ENCODE assay signal across 29 cellular contexts in the genomic region with DNA sequence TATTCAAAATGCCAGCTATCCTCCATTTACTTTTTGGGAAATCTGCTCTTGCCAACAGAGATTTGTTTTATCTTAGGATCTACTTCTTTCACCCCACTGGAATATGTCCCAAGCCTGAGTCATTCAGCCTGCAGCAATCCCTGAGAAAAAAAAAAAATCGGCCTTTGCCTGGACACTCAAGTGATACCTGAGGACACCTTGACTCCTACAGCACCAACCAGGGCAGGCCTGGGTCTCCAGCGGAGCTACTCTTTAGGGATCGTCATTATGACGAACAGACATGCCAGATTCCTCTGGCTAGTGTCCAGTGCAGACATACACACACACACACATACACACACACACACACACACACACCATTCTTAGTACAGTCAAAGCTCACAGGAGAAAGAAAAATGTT. TPM values are rescaled to one million over a fixed set of nuclear protein-coding genes. Genes with fewer than 3 reads are reported as not detected.
A peak's percentile ranks its signal among the peaks of the same experiment; 100 is the strongest.
DNase-seq lines count a peak whose midpoint lies in the region; ATAC-seq, FAIRE-seq and TF ChIP-seq lines count a peak whose summit lies in the region.
"Had no signal": no experiment of that assay in that cellular context is flagged by ENCODE, and none has a peak within 500 bp of the region (broad histone marks: within the 10 kb centered on the region; RNA-seq: fewer than 3 reads in every experiment).

No MANE protein-coding gene starts in this region.

- H3K27me3 ChIP-seq in kidney epithelial cell (ENCODE audit: control insufficient read depth, insufficient read depth, low read length): no peaks in the 10 kb centered on the region
- H3K27me3 ChIP-seq in GM23248 (replicated peaks; ENCODE audit: insufficient read depth): peaks cover 19% of the 10 kb centered on the region
- no peaks in the 10 kb centered on the region; the same call in 1 of the 2 replicates for H3K27me3 ChIP-seq in MG63
- H3K27me3 ChIP-seq in aorta (ENCODE audit: control insufficient read depth in 1 of 2, insufficient read depth in 2 of 2, low read length in 1 of 2): no peaks in the 10 kb centered on the region
- H3K27me3 ChIP-seq: BE2C, esophagus muscularis mucosa, right atrium auricular region, tibial artery had no signal

- CTCF ChIA-PET in A549 (lab: Yijun Ruan, JAX): interaction anchor here (1.0 to 2.0 kb wide), 5 partner anchors 19 to 286 kb away, joined by 3 to 6 read pairs (median 3); no protein-coding TSS in a partner anchor

- DNase-seq in A549 (ENCODE audit: low read depth in 1 of 2, low spot score in 1 of 2): peak in 1 of 2 experiments; percentile 71
- DNase-seq in NCI-H226: peak; percentile 51
- DNase-seq in dedifferentiated amniotic fluid mesenchymal stem cell (ENCODE audit: extremely low spot score): peak; percentile 15
- peak; percentile 23 for DNase-seq in kidney epithelial cell (ENCODE audit: low read depth)
- DNase-seq in GM23248: no peak
- DNase-seq in MG63: no peak
- no peak for DNase-seq in aorta
- no peak for DNase-seq in MV-4-11 (lab: John Stamatoyannopoulos, UW)
- DNase-seq: activated CD4-positive, CD25-positive, alpha-beta regulatory T cell treated with anti-CD3 and anti-CD28 coated beads, Interleukin-2, amount 50 U/mL, for 72 hours; activated CD8-positive, alpha-beta T cell treated with anti-CD3 and anti-CD28 coated beads, Interleukin-2, amount 10 ng/mL, durations not matched to agents 7 days and 5 days; activated T-cell treated with anti-CD3 and anti-CD28 coated beads, Interleukin-2, amount 50 U/mL, for 1 hour; BE2C; caudate nucleus; COR-L47; DND-41; left cardiac atrium; naive B cell; NCI-H1417 treated with DMSO at 0.1 percent for 48 hours; NCI-H2107; Right ventricle myocardium superior; stimulated activated CD4-positive, alpha-beta T cell treated with anti-CD3 and anti-CD28 coated beads, Interleukin-4, amount 100 ng/mL, for 24 hours; stimulated activated naive CD8-positive, alpha-beta T cell treated with anti-CD3 and anti-CD28 coated beads, Interleukin-15, Interleukin-2, amounts not matched to agents 100 U/mL and 50 U/mL, for 24 hours; tibial artery had no signal

- H3F3A ChIP-seq in GM23248 (ENCODE audit: insufficient read depth): no peaks in the 10 kb centered on the region

- H3K4me1 ChIP-seq in A549 (peaks cover 52% of the 10 kb centered on the region), GM23248 (ENCODE audit: insufficient read depth) (no peaks in the 10 kb centered on the region), aorta (ENCODE audit: control insufficient read depth in 1 of 2, insufficient read depth in 2 of 2, low read length in 2 of 2) (no peaks in the 10 kb centered on the region)
- H3K4me1 ChIP-seq: BE2C, esophagus muscularis mucosa, right atrium auricular region, tibial artery had no signal

- peaks cover 51% of the 10 kb centered on the region for H3K9me3 ChIP-seq in A549
- H3K9me3 ChIP-seq in GM23248 (ENCODE audit: low read depth): no peaks in the 10 kb centered on the region
- H3K9me3 ChIP-seq in MG63: 0 out of 2 replicates have a peak, but pooled peaks cover 2% of the 10 kb centered on the region
- H3K9me3 ChIP-seq in aorta (ENCODE audit: control insufficient read depth, low read length): no peaks in the 10 kb centered on the region
- H3K9me3 ChIP-seq: BE2C, esophagus muscularis mucosa, right atrium auricular region, tibial artery had no signal

- no peak overlapping the region for H3K9ac ChIP-seq in GM23248

- no peaks in the 10 kb centered on the region for H3K9me2 ChIP-seq in GM23248 (ENCODE audit: insufficient read depth)

- no peak; a peak in 1 of 5 replicates for TF ChIP-seq RAD21 in A549 (conservative IDR thresholded peaks at IDR 0.05 in 1 of 2, IDR thresholded peaks at IDR 0.05 in 1 of 2)

- in situ Hi-C loops in GM23248 (cut with MboI): no loop called here

- H3K27ac ChIP-seq in A549 (peak overlapping the region; percentile 85 to 100), GM23248 (no peak overlapping the region), aorta (ENCODE audit: low read depth in 1 of 2, low read length in 2 of 2) (no peak overlapping the region)
- H3K27ac ChIP-seq: esophagus muscularis mucosa, right atrium auricular region, tibial artery had no signal

- TF ChIP-seq CTCF in A549 (IDR thresholded peaks at IDR 0.05) (no peak), kidney epithelial cell (IDR thresholded peaks at IDR 0.05; ENCODE audit: insufficient read depth, low read length, poor library complexity, severe bottlenecking) (no peak)

- FAIRE-seq in A549 (lab: Jason Lieb, UNC): no peak
- FAIRE-seq: A204.1, GM19239, HepG2 had no signal

- TF ChIP-seq EP300 in A549 (IDR thresholded peaks at IDR 0.05): peak; percentile 40 to 41; a peak in 3 of 5 replicates

- POLR2A ChIA-PET in A549 (lab: Yijun Ruan, JAX): interaction anchor here (1.0 to 1.4 kb wide), 3 partner anchors 10 to 204 kb away, joined by 3 to 4 read pairs (median 4); no protein-coding TSS in a partner anchor

- 33% methylated on average over 4 of the region's 4 CpGs for WGBS in A549 (ENCODE audit: missing lambda C conversion rate)
- 44 to 48% methylated on average over 4 of the region's 4 CpGs for WGBS in GM23248 (ENCODE audit: low coverage in 1 of 2, low lambda C conversion rate in 2 of 2, missing lambda C conversion rate in 2 of 2), 2 experiments
- WGBS in aorta, 2 donors: 47 to 51% methylated on average over 4 of the region's 4 CpGs

- ATAC-seq in A549 (peak; percentile 64 to 66; a peak in 5 of 6 replicates), aorta (ENCODE audit: low FRiP score) (no peak)
- ATAC-seq: activated CD8-positive, alpha-beta T cell treated with anti-CD3 and anti-CD28 coated beads, Interleukin-2, amount 10 ng/mL, durations not matched to agents 7 days and 5 days; HepG2; left cardiac atrium; stimulated activated naive CD8-positive, alpha-beta T cell treated with anti-CD3 and anti-CD28 coated beads, Interleukin-15, Interleukin-2, amounts not matched to agents 100 U/mL and 50 U/mL, for 24 hours had no signal

- no peak for TF ChIP-seq POLR2A in A549 (IDR thresholded peaks at IDR 0.05; ENCODE audit: low read length)

- H3K36me3 ChIP-seq in kidney epithelial cell (ENCODE audit: control insufficient read depth, insufficient read depth, low read length) (no peaks in the 10 kb centered on the region), GM23248 (ENCODE audit: low read depth) (no peaks in the 10 kb centered on the region), MG63 (no peaks in the 10 kb centered on the region), aorta (ENCODE audit: control insufficient read depth in 1 of 2, insufficient read depth in 2 of 2, low read length in 1 of 2) (no peaks in the 10 kb centered on the region)
- H3K36me3 ChIP-seq: BE2C, esophagus muscularis mucosa, right atrium auricular region, tibial artery had no signal

- H3K4me3 ChIP-seq in A549: no peak overlapping the region
- no peak overlapping the region for H3K4me3 ChIP-seq in kidney epithelial cell (ENCODE audit: low read depth, low read length)
- H3K4me3 ChIP-seq in GM23248: no peak overlapping the region
- H3K4me3 ChIP-seq in MG63: no peak overlapping the region
- H3K4me3 ChIP-seq in aorta (ENCODE audit: low read length in 2 of 2): no peak overlapping the region
- H3K4me3 ChIP-seq: esophagus muscularis mucosa, right atrium auricular region, tibial artery had no signal

- no peaks in the 10 kb centered on the region for H4K20me1 ChIP-seq in GM23248 (ENCODE audit: insufficient read depth)

- no peaks in the 10 kb centered on the region for H3K79me2 ChIP-seq in GM23248 (ENCODE audit: insufficient read depth)

- intact Hi-C loops in aorta (cut with DNase I): no loop called here

- no peak overlapping the region for H2AFZ ChIP-seq in GM23248

- H3K4me2 ChIP-seq in A549 (peak overlapping the region; percentile 35), GM23248 (ENCODE audit: unreplicated experiment) (no peak overlapping the region)

RNA-seq across cellular contexts. Expression of a gene that starts 2.2 kb away (rescaled TPM):
- polyA plus RNA-seq in A549 (2011; rRNA removed) (3.5 and 5.5 TPM in 2 replicates), A549 (2017; fragmentation: RNase III; extraction: RNeasy Plus Mini Kit Qiagen cat#74134 plus additional on column Dnase treatment) (2.0 to 2.9 TPM (median 2.5 TPM) in 3 replicates), GM23248 (2016; fragmentation: Nextera tagmentation; extraction: Ambion mirVana) (not detected in 2 replicates), aorta (under 1 TPM in 1 of 2 donors, not detected in 1; 0.33 TPM)
- 0.63 and 0.67 TPM in 2 replicates for polyA plus RNA-seq in A549 (2012; cell fraction: cytosol; rRNA removed)
- 1.3 and 2.8 TPM in 2 replicates for polyA plus RNA-seq in A549 (2012; cell fraction: nucleus; rRNA removed)
- polyA minus RNA-seq in A549 (2011; rRNA and poly(A)+ RNA removed): 4.1 and 4.9 TPM in 2 replicates
- total RNA-seq in kidney epithelial cell (0.13 and 0.27 TPM in 2 replicates), aorta (not detected)
- total RNA-seq in GM23248 (2014; rRNA removed; shearing (Covaris generic)): not detected in 2 replicates
- 0.20 and 0.35 TPM in 2 replicates for total RNA-seq in MG63 (2014; rRNA removed; shearing (Covaris generic); ENCODE audit: low replicate concordance)
- total RNA-seq: activated CD8-positive, alpha-beta T cell treated with anti-CD3 and anti-CD28 coated beads, Interleukin-2, amount 10 ng/mL, durations not matched to agents 7 days and 5 days; esophagus muscularis mucosa; HepG2; left cardiac atrium; osteocyte; right atrium auricular region had no signal

RNA-seq across cellular contexts. Expression of a gene that starts 8.7 kb away (rescaled TPM):
- 8.9 and 10.0 TPM in 2 replicates for polyA plus RNA-seq in A549 (2011; rRNA removed)
- 0.93 and 1.1 TPM in 2 replicates for polyA plus RNA-seq in A549 (2012; cell fraction: cytosol; rRNA removed)
- 1.2 and 2.3 TPM in 2 replicates for polyA plus RNA-seq in A549 (2012; cell fraction: nucleus; rRNA removed)
- polyA plus RNA-seq in A549 (2017; fragmentation: RNase III; extraction: RNeasy Plus Mini Kit Qiagen cat#74134 plus additional on column Dnase treatment): 6.9 to 9.8 TPM (median 9.3 TPM) in 3 replicates
- 3.8 and 5.9 TPM in 2 replicates for polyA minus RNA-seq in A549 (2011; rRNA and poly(A)+ RNA removed)
- not detected in 2 replicates for total RNA-seq in kidney epithelial cell
- not detected in 2 replicates for total RNA-seq in GM23248 (2014; rRNA removed; shearing (Covaris generic))
- not detected in 2 replicates for polyA plus RNA-seq in GM23248 (2016; fragmentation: Nextera tagmentation; extraction: Ambion mirVana)
- 0.10 TPM in 1 of 2 replicates, not detected in the other for total RNA-seq in MG63 (2014; rRNA removed; shearing (Covaris generic); ENCODE audit: low replicate concordance)
- total RNA-seq in aorta: not detected
- 1 to 10 TPM in 1 of 2 donors, under 1 TPM in 1; 0.05 to 1.8 TPM for polyA plus RNA-seq in aorta
- total RNA-seq: activated CD8-positive, alpha-beta T cell treated with anti-CD3 and anti-CD28 coated beads, Interleukin-2, amount 10 ng/mL, durations not matched to agents 7 days and 5 days; HepG2; left cardiac atrium; osteocyte; right atrium auricular region; Right ventricle myocardium superior had no signal
- polyA plus RNA-seq: HepG2 had no signal

RNA-seq across cellular contexts. Expression of a gene that starts 18.7 kb away (rescaled TPM):
- polyA plus RNA-seq in A549 (2011; rRNA removed) (10.6 and 11.0 TPM in 2 replicates), A549 (2017; fragmentation: RNase III; extraction: RNeasy Plus Mini Kit Qiagen cat#74134 plus additional on column Dnase treatment) (10.3 to 13.1 TPM (median 11.8 TPM) in 3 replicates), GM23248 (2016; fragmentation: Nextera tagmentation; extraction: Ambion mirVana) (not detected in 2 replicates), aorta (not detected)
- 2.7 and 2.8 TPM in 2 replicates for polyA plus RNA-seq in A549 (2012; cell fraction: cytosol; rRNA removed)
- polyA plus RNA-seq in A549 (2012; cell fraction: nucleus; rRNA removed): 3.6 and 5.4 TPM in 2 replicates
- 4.4 and 5.9 TPM in 2 replicates for polyA minus RNA-seq in A549 (2011; rRNA and poly(A)+ RNA removed)
- total RNA-seq in kidney epithelial cell (not detected in 2 replicates), aorta (not detected)
- not detected in 2 replicates for total RNA-seq in GM23248 (2014; rRNA removed; shearing (Covaris generic))
- not detected in 2 replicates for total RNA-seq in MG63 (2014; rRNA removed; shearing (Covaris generic); ENCODE audit: low replicate concordance)
- total RNA-seq: activated CD8-positive, alpha-beta T cell treated with anti-CD3 and anti-CD28 coated beads, Interleukin-2, amount 10 ng/mL, durations not matched to agents 7 days and 5 days; esophagus muscularis mucosa; HepG2; osteocyte; right atrium auricular region; Right ventricle myocardium superior had no signal

RNA-seq across cellular contexts. Expression of a gene that starts 22.3 kb away (rescaled TPM):
- polyA plus RNA-seq in A549 (2011; rRNA removed): 0.05 TPM in 1 of 2 replicates, not detected in the other
- polyA plus RNA-seq in A549 (2012; cell fraction: cytosol; rRNA removed): 0.03 and 0.04 TPM in 2 replicates
- polyA plus RNA-seq in A549 (2012; cell fraction: nucleus; rRNA removed): 0.02 TPM in 1 of 2 replicates, not detected in the other
- 0.12 TPM in 1 of 3 replicates, not detected in the others for polyA plus RNA-seq in A549 (2017; fragmentation: RNase III; extraction: RNeasy Plus Mini Kit Qiagen cat#74134 plus additional on column Dnase treatment)
- polyA minus RNA-seq in A549 (2011; rRNA and poly(A)+ RNA removed): 1.1 and 1.2 TPM in 2 replicates
- total RNA-seq in kidney epithelial cell: not detected in 2 replicates
- not detected in 2 replicates for total RNA-seq in GM23248 (2014; rRNA removed; shearing (Covaris generic))
- not detected in 2 replicates for polyA plus RNA-seq in GM23248 (2016; fragmentation: Nextera tagmentation; extraction: Ambion mirVana)
- not detected in 2 replicates for total RNA-seq in MG63 (2014; rRNA removed; shearing (Covaris generic); ENCODE audit: low replicate concordance)
- not detected for total RNA-seq in aorta
- not detected for polyA plus RNA-seq in aorta
- total RNA-seq: activated CD8-positive, alpha-beta T cell treated with anti-CD3 and anti-CD28 coated beads, Interleukin-2, amount 10 ng/mL, durations not matched to agents 7 days and 5 days; esophagus muscularis mucosa; HepG2; left cardiac atrium; osteocyte; right atrium auricular region; Right ventricle myocardium superior had no signal
- polyA plus RNA-seq: HepG2 had no signal

RNA-seq across cellular contexts. Expression of a gene that starts 28.1 kb away (rescaled TPM):
- polyA plus RNA-seq in A549 (2011; rRNA removed) (0.09 and 0.13 TPM in 2 replicates), A549 (2017; fragmentation: RNase III; extraction: RNeasy Plus Mini Kit Qiagen cat#74134 plus additional on column Dnase treatment) (0.05 to 0.14 TPM (median 0.12 TPM) in 3 replicates), GM23248 (2016; fragmentation: Nextera tagmentation; extraction: Ambion mirVana) (not detected in 2 replicates), aorta (not detected)
- 0.10 and 0.20 TPM in 2 replicates for polyA plus RNA-seq in A549 (2012; cell fraction: cytosol; rRNA removed)
- 0.30 and 0.43 TPM in 2 replicates for polyA plus RNA-seq in A549 (2012; cell fraction: nucleus; rRNA removed)
- 1.4 and 1.6 TPM in 2 replicates for polyA minus RNA-seq in A549 (2011; rRNA and poly(A)+ RNA removed)
- total RNA-seq in kidney epithelial cell (not detected in 2 replicates), aorta (not detected)
- not detected in 2 replicates for total RNA-seq in GM23248 (2014; rRNA removed; shearing (Covaris generic))
- not detected in 2 replicates for total RNA-seq in MG63 (2014; rRNA removed; shearing (Covaris generic); ENCODE audit: low replicate concordance)
- total RNA-seq: activated CD8-positive, alpha-beta T cell treated with anti-CD3 and anti-CD28 coated beads, Interleukin-2, amount 10 ng/mL, durations not matched to agents 7 days and 5 days; esophagus muscularis mucosa; HepG2; left cardiac atrium; osteocyte; right atrium auricular region; Right ventricle myocardium superior had no signal
- polyA plus RNA-seq: HepG2 had no signal

Comparison
In these comparisons a context has a peak if more than half of its experiments do, and no peak if none do; other contexts are left out.
1. DNase-seq: peak in NCI-H226 (single experiment), dedifferentiated amniotic fluid mesenchymal stem cell (single experiment) and kidney epithelial cell (single experiment); none in GM23248 (single experiment), MG63 (single experiment), aorta (0 of 2) and MV-4-11 (single experiment).
2. H3K27ac ChIP-seq: peak in A549 (2 of 2); none in GM23248 (single experiment) and aorta (0 of 2).